In the genomic region with DNA sequence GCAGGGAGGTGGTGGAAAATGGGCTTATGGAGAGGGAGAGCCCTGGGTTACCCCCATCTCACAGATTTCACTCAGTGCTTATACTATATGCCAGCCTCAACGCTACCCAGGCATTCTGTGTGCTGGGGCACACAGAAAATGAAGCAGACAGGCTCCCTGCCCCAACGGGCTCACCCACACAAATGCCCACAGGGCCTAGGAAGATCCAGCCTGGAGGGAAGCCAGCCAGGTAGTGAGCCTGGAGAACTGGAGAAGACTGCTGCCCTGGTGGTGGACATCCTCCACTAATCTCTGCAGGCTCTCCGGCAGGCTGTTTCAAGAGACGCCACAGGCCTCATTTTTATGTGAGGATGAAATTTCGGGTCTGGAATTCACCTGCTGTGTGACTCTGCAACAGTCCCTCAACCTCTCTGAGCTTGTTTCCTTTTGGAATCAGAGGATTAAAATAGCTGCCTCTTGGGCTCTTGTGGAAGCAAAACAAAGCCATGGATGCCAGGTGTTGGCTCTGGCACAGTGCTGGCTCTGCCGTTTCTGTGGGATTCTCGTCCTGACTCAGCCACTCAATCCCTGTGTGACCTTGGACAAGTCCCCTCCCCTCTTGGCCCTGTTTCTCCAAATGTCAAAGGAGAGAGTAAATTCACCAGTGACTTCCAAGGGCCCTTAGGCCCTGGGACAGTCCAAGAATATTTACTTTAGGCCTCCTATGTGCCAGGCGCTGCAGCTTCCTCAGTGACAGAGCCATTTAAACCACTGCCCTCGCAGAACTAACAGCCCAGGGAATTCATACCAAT, we compare ENCODE assay signal across 1 cellular context.
TF ChIP-seq lines count a peak whose summit lies in the region.

No MANE protein-coding gene starts in this region.

TF ChIP-seq in HepG2, 621 proteins besides CTCF, POLR2A, EP300 and RAD21 (continued from another document):
- TF ChIP-seq, protein P1, sequence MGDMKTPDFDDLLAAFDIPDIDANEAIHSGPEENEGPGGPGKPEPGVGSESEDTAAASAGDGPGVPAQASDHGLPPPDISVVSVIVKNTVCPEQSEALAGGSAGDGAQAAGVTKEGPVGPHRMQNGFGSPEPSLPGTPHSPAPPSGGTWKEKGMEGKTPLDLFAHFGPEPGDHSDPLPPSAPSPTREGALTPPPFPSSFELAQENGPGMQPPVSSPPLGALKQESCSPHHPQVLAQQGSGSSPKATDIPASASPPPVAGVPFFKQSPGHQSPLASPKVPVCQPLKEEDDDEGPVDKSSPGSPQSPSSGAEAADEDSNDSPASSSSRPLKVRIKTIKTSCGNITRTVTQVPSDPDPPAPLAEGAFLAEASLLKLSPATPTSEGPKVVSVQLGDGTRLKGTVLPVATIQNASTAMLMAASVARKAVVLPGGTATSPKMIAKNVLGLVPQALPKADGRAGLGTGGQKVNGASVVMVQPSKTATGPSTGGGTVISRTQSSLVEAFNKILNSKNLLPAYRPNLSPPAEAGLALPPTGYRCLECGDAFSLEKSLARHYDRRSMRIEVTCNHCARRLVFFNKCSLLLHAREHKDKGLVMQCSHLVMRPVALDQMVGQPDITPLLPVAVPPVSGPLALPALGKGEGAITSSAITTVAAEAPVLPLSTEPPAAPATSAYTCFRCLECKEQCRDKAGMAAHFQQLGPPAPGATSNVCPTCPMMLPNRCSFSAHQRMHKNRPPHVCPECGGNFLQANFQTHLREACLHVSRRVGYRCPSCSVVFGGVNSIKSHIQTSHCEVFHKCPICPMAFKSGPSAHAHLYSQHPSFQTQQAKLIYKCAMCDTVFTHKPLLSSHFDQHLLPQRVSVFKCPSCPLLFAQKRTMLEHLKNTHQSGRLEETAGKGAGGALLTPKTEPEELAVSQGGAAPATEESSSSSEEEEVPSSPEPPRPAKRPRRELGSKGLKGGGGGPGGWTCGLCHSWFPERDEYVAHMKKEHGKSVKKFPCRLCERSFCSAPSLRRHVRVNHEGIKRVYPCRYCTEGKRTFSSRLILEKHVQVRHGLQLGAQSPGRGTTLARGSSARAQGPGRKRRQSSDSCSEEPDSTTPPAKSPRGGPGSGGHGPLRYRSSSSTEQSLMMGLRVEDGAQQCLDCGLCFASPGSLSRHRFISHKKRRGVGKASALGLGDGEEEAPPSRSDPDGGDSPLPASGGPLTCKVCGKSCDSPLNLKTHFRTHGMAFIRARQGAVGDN (CRISPR knock-in tag; IDR thresholded peaks at IDR 0.05), result peak; percentile 47; the same call in 1 of the 2 replicates
